1 cellular context compared by ENCODE assay signal in genomic region chr1:228445524-228445866, GRCh38.
TF ChIP-seq lines count a peak whose summit lies in the region.

No MANE protein-coding gene starts in this region.

TF ChIP-seq in IMR-90, 13 proteins besides CTCF, POLR2A, EP300 and RAD21 (continued from another document):
- TF ChIP-seq USF2 (IDR thresholded peaks at IDR 0.05; ENCODE audit: low read depth, low read length) (no peak), BHLHE40 (IDR thresholded peaks at IDR 0.05; ENCODE audit: low read depth, low read length) (no peak)
TF ChIP-seq in IMR-90: peak in this region for 0.
